In the genomic region with DNA sequence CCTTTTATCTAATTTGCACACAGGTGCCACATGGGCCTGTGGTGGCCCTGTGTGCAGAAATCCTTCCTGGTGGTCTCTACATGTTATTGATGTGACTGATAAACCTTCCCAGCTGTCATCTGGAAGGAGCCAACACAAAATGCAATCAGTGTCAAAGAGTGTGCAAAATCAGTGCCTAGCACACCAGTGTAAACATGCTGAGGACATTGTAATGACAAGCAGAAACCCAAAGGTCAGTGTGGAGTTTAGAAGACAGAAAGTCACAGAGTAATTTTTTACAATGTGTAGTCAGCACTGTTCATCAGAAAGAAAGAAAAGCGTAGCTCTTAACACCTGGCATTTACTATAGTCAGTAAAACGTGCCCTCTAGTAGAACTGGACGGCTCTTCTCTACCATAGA, we compare ENCODE assay signal across 21 cellular contexts.
"Had no signal": no experiment of that assay in that cellular context is flagged by ENCODE, and none has a peak within 500 bp of the region (broad histone marks: within the 10 kb centered on the region; RNA-seq: fewer than 3 reads in every experiment).

No MANE protein-coding gene starts in this region.

- H3K9me3 ChIP-seq: left ventricle myocardium inferior, lower lobe of right lung, pancreas, prostate gland, sigmoid colon, tibial nerve, vagina had no signal

- H3K36me3 ChIP-seq: prostate gland had no signal

- H3K4me3 ChIP-seq: left ventricle myocardium inferior, lower lobe of right lung, pancreas, prostate gland, sigmoid colon, smooth muscle cell, tibial nerve, vagina had no signal

- DNase-seq: hypothalamus; immature natural killer cell; kidney; left colon; left ventricle myocardium inferior; lower lobe of right lung; mammary epithelial cell; mesenchymal stem cell; naive thymus-derived CD8-positive, alpha-beta T cell; pancreas; retina; right cardiac atrium; sigmoid colon; stimulated activated CD4-positive, alpha-beta T cell treated with anti-CD3 and anti-CD28 coated beads, Interleukin-1b, Interleukin-23, amount 100 ng/mL, for 48 hours; stimulated activated CD4-positive, alpha-beta T cell treated with anti-CD3 and anti-CD28 coated beads, Interleukin-2, amount 100 ng/mL, for 48 hours; stimulated activated naive CD4-positive, alpha-beta T cell had no signal

- H3K27me3 ChIP-seq: pancreas, sigmoid colon, tibial nerve, vagina had no signal

- H3K27ac ChIP-seq: left ventricle myocardium inferior, lower lobe of right lung, pancreas, prostate gland, sigmoid colon, tibial nerve, vagina had no signal

- H3K4me1 ChIP-seq: left ventricle myocardium inferior, lower lobe of right lung, pancreas, prostate gland, sigmoid colon, tibial nerve, vagina had no signal

- ATAC-seq: left colon; lower lobe of right lung; naive thymus-derived CD8-positive, alpha-beta T cell; pancreas; right cardiac atrium; stimulated activated effector memory CD8-positive, alpha-beta T cell treated with anti-CD3 and anti-CD28 coated beads, Interleukin-12 subunit alpha, Interleukin-12 subunit beta, amount 100 ng/mL, for 72 hours had no signal
